ENCODE assay signal across 7 cellular contexts in the genomic region with DNA sequence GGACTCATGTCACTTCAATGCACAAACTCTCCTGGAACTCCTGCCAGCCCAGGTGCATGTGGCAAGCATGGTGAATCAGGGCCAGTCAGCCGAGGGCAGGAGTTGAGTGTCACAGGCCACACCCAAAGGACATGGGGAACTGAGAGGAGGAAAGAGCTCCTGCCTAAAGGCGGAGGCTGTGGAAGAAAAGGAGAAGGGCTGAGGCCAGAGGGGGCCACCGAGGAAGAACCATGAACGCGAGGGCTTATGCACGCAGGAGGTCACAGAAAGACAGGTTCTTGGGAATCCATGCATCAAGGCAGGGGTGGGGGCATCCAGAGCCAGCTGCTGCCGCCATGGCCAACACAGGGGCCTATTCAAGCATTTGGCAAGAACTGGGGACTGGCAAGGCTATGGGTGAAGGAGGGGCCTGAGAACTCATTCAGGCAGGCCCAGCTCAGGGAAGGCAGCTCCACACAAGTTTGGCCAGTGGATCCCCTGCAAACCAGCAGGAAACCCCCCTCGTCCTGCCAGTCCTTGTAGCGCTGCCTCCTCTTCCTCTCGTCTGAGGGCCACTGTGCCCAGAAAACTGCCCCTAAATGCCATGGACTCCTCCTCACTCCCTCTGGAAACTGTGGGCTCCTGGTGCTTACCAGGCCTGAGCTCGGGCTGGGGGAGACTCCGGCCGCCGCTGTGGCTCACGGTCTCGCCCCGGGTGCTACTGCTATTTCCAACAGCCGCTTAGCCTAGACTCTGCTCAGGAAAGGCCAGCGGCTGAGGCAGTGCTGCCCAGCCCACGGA. TPM values are rescaled to one million over a fixed set of nuclear protein-coding genes. Genes with fewer than 3 reads are reported as not detected.
DNase-seq lines count a peak whose midpoint lies in the region; ATAC-seq, FAIRE-seq and TF ChIP-seq lines count a peak whose summit lies in the region.

No MANE protein-coding gene starts in this region.

- peak overlapping the region; percentile 71; the same call in 1 of the 2 replicates for H2AFZ ChIP-seq in GM12878 (ENCODE audit: control insufficient read depth, low read depth, low read length)
- H2AFZ ChIP-seq in HepG2 (ENCODE audit: low read length) = no peak overlapping the region

- no peak for FAIRE-seq in GM12878 (lab: Jason Lieb, UNC)
- FAIRE-seq in HepG2 (lab: Jason Lieb, UNC) = no peak

- SMC1A ChIA-PET in GM12878 (lab: Charles Lee; ENCODE audit: uncharacterized antibody, unreplicated experiment) = interaction anchor here (0.6 to 2.5 kb wide), 9 partner anchors 13 to 277 kb away, joined by 3 to 14 read pairs (median 4); partner anchors contain the start of gene PPM1F

- H3K36me3 ChIP-seq in GM12878 (ENCODE audit: control insufficient read depth in 2 of 2, insufficient read depth in 2 of 2, low read length in 1 of 2) (no peaks in the 10 kb centered on the region; a peak in 1 of 4 replicates), HepG2 (replicated peaks in 1 of 2; ENCODE audit: control insufficient read depth in 1 of 2, insufficient read depth in 2 of 2, low read length in 2 of 2) (peaks cover 2 to 37% of the 10 kb centered on the region in 2 experiments; a peak in 4 of 5 replicates), suprapubic skin (peaks cover 18% of the 10 kb centered on the region)

- H3K79me2 ChIP-seq in GM12878 (ENCODE audit: control insufficient read depth, insufficient read depth, low read length) (no peaks in the 10 kb centered on the region), HepG2 (ENCODE audit: insufficient read depth, low read length) (no peaks in the 10 kb centered on the region)

- TF ChIP-seq POLR2A in GM12878 (IDR thresholded peaks at IDR 0.05; ENCODE audit: low read depth, low read length) (no peak), HepG2 (IDR thresholded peaks at IDR 0.05; ENCODE audit: insufficient read depth in 1 of 2, low read depth in 2 of 2, low read length in 2 of 2) (no peak), suprapubic skin (IDR thresholded peaks at IDR 0.05) (no peak)

- H3K4me3 ChIP-seq in GM12878 (no peak overlapping the region), HepG2 (replicated peaks in 1 of 3; ENCODE audit: insufficient read depth in 1 of 3, low read depth in 2 of 3, low read length in 3 of 3) (0 out of 6 replicates have a peak overlapping the region, but pooled peaks of 1 of the 3 experiments have one; percentile 78), suprapubic skin (peak overlapping the region; percentile 54)

- 85% methylated on average over 20 of the region's 20 CpGs for WGBS in GM12878 (ENCODE audit: insufficient coverage, insufficient replicate concordance, low lambda C conversion rate, missing lambda C conversion rate)
- 93% methylated on average over 18 of the region's 20 CpGs for WGBS in HepG2 (ENCODE audit: low lambda C conversion rate)
- 36% methylated on average over 11 of the region's 20 CpGs for WGBS in suprapubic skin

- CTCF ChIA-PET in GM12878 (lab: Yijun Ruan, JAX) = interaction anchor here (0.9 to 8.1 kb wide), 21 partner anchors 12 to 1023 kb away, joined by 3 to 82 read pairs (median 4); partner anchors contain the start of genes PPIL2 and PPM1F
- CTCF ChIA-PET in HepG2 (lab: Yijun Ruan, JAX; ENCODE audit: low intra/inter-chr PET ratio, low total read pairs) = interaction anchor here (1.6 to 2.0 kb wide), 2 partner anchors 16 to 224 kb away, joined by 15 to 25 read pairs; partner anchors contain the start of gene PPM1F

- no peaks in the 10 kb centered on the region for H3K27me3 ChIP-seq in GM12878 (replicated peaks in 1 of 2; ENCODE audit: control insufficient read depth in 2 of 2, insufficient read depth in 2 of 2, low read length in 1 of 2)
- H3K27me3 ChIP-seq in HepG2 (ENCODE audit: control insufficient read depth in 1 of 2, insufficient read depth in 2 of 2, low read length in 2 of 2) = no peaks in the 10 kb centered on the region
- no peaks in the 10 kb centered on the region for H3K27me3 ChIP-seq in suprapubic skin

- intact Hi-C loops in GM12878 (cut with micrococcal nuclease; ENCODE audit: unreplicated experiment) = loop anchor here (5.0 to 10.0 kb wide), 5 partner anchors 70 to 1020 kb away; partner anchors contain the start of gene MAPK1
- intact Hi-C loops in HepG2 (cut with micrococcal nuclease; ENCODE audit: unreplicated experiment) = loop anchor here (5.0 kb wide), 1 partner anchor 70 kb away; the partner anchor contains the start of gene MAPK1

- BruUV-seq in GM12878 (replicated peaks; lab: Mats Ljungman, UMichigan) = no TSS peak
- no TSS peak for BruUV-seq in HepG2 (replicated peaks; lab: Mats Ljungman, UMichigan)

- H3K4me2 ChIP-seq in GM12878 (ENCODE audit: control insufficient read depth, insufficient read depth) (peak overlapping the region; percentile 98), HepG2 (ENCODE audit: low read depth, low read length) (peak overlapping the region; percentile 96)

- H3K9me3 ChIP-seq in GM12878 (replicated peaks; ENCODE audit: control insufficient read depth, insufficient read depth, low read length) (no peaks in the 10 kb centered on the region), HepG2 (ENCODE audit: low read length) (no peaks in the 10 kb centered on the region), suprapubic skin (no peaks in the 10 kb centered on the region)

- H4K20me1 ChIP-seq in GM12878 (ENCODE audit: control insufficient read depth, insufficient read depth) = no peaks in the 10 kb centered on the region
- no peaks in the 10 kb centered on the region for H4K20me1 ChIP-seq in HepG2 (ENCODE audit: insufficient read depth, low read length)

- no peak for TF ChIP-seq CTCF in GM12878 (IDR thresholded peaks at IDR 0.05 in 2 of 3, conservative IDR thresholded peaks at IDR 0.05 in 1 of 3; ENCODE audit: control insufficient read depth in 2 of 3, extremely low read depth in 1 of 3, insufficient read depth in 1 of 3, low read depth in 3 of 3, low read length in 3 of 3)
- TF ChIP-seq CTCF in HepG2 (CRISPR knock-in tag; IDR thresholded peaks at IDR 0.05) = no peak
- no peak for TF ChIP-seq CTCF in suprapubic skin (IDR thresholded peaks at IDR 0.05)

- RAD21 ChIA-PET in GM12878 (lab: Charles Lee; ENCODE audit: unreplicated experiment) = interaction anchor here (1.0 to 2.5 kb wide), 7 partner anchors 13 to 1038 kb away, joined by 3 to 17 read pairs (median 4); partner anchors contain the start of gene PPM1F

- peaks cover 13% of the 10 kb centered on the region for H3K4me1 ChIP-seq in GM12878 (ENCODE audit: control insufficient read depth, insufficient read depth, low read length)
- peaks cover 18% of the 10 kb centered on the region for H3K4me1 ChIP-seq in HepG2 (ENCODE audit: insufficient read depth, low read length)
- H3K4me1 ChIP-seq in suprapubic skin = peaks cover 63% of the 10 kb centered on the region

- POLR2A ChIA-PET in GM12878 (lab: Charles Lee) (interaction anchor here (1.4 kb wide), 1 partner anchor 174 kb away, joined by 4 read pairs; no protein-coding TSS in a partner anchor), HepG2 (lab: Yijun Ruan, JAX) (interaction anchor here (1.8 kb wide), 1 partner anchor 16 kb away, joined by 16 read pairs; the partner anchor contains the start of gene PPM1F)

- H3K27ac ChIP-seq in GM12878 (ENCODE audit: control insufficient read depth, insufficient read depth) (no peak overlapping the region), HepG2 (ENCODE audit: extremely low read length, insufficient read depth, low read length) (no peak overlapping the region), suprapubic skin (peak overlapping the region; percentile 92)

- in situ Hi-C loops in GM12878 (cut with MboI) (loop anchor here (10.0 kb wide), 1 partner anchor 62 kb away; no protein-coding TSS in a partner anchor), HepG2 (cut with HindIII; ENCODE audit: extremely low pct_ligation_motif_present, low pct_unique_long_range_greater_than_20kb) (no loop called here)

- H3K9ac ChIP-seq in GM12878 (ENCODE audit: control insufficient read depth, insufficient read depth, low read length) (peak overlapping the region; percentile 58; the same call in 1 of the 2 replicates), HepG2 (ENCODE audit: insufficient read depth, low read depth, low read length) (peak overlapping the region; percentile 46)

- TF ChIP-seq RAD21 in GM12878 (IDR thresholded peaks at IDR 0.05; ENCODE audit: insufficient read depth, low read depth, low read length) (no peak), HepG2 (CRISPR knock-in tag; IDR thresholded peaks at IDR 0.05) (no peak)

- ATAC-seq in GM12878 (no peak), HepG2 (peak; percentile 13), GM19463 (IDR thresholded peaks at IDR 0.05; ENCODE audit: unreplicated experiment) (no peak)

- TF ChIP-seq EP300 in GM12878 (IDR thresholded peaks at IDR 0.05; ENCODE audit: borderline replicate concordance in 1 of 2, control insufficient read depth in 1 of 2, low read depth in 2 of 2, low read length in 2 of 2) (no peak), HepG2 (IDR thresholded peaks at IDR 0.05; ENCODE audit: low read depth in 2 of 2, low read length in 2 of 2) (no peak), HepG2 (CRISPR knock-in tag; IDR thresholded peaks at IDR 0.05; ENCODE audit: borderline replicate concordance) (no peak), suprapubic skin (IDR thresholded peaks at IDR 0.05) (no peak)

- peak; percentile 35 for DNase-seq in LHCN-M2 (ENCODE audit: low read depth)
- no peak for DNase-seq in GM12878 (ENCODE audit: low read depth, low spot score)
- DNase-seq in HepG2 (ENCODE audit: low spot score) = no peak
- peak in 1 of 2 donors; percentile 83 for DNase-seq in suprapubic skin (ENCODE audit: low spot score in 2 of 2)
- no peak for DNase-seq in DMS 273 treated with DMSO at 0.1 percent for 48 hours (lab: John Stamatoyannopoulos, UW)
- DNase-seq in NK-92 treated with Interleukin-12 subunit alpha and Interleukin-12 subunit beta, amount 100 ng/mL, for 24 hours (lab: John Stamatoyannopoulos, UW) = no peak

RNA-seq across cellular contexts. Expression of gene PPM1F, which starts 15.4 kb away (rescaled TPM):
- total RNA-seq in LHCN-M2 (2014; rRNA removed) (157 and 184 TPM in 2 replicates), GM12878 (2014; rRNA removed) (17.5 and 19.2 TPM in 2 replicates), GM12878 (2014; rRNA removed; fragmentation: Illumina TruSeq; extraction: Trizol) (7.5 and 8.5 TPM in 2 replicates), GM12878 (2021) (19.4 and 26.3 TPM in 2 replicates), HepG2 (2016; rRNA removed; fragmentation: Illumina TruSeq; extraction: Trizol) (19.6 and 20.4 TPM in 2 replicates), suprapubic skin (10 to 100 TPM; 21.9 to 40.7 (median 29.9) TPM)
- polyA plus RNA-seq in LHCN-M2 (2012) = 49.9 TPM
- total RNA-seq in GM12878 (2013; cell fraction: nucleolus; rRNA removed) = 25.4 and 26.9 TPM in 2 replicates
- 2.6 TPM for polyA plus RNA-seq in GM12878 (2011; ENCODE audit: low read depth)
- polyA plus RNA-seq in GM12878 (2011; rRNA removed) (5.4 and 7.8 TPM in 2 replicates), GM12878 (2014; fragmentation: Illumina TruSeq; extraction: Trizol) (2.9 and 5.6 TPM in 2 replicates), GM12878 (2014; fragmentation: Nextera tagmentation; extraction: Ambion mirVana) (1 to 10 TPM in 1 of 2 experiments, under 1 TPM in 1; 0.55 to 2.0 TPM), GM12878 (2014; rRNA removed) (17.0 and 18.5 TPM in 2 replicates), GM12878 (2016; fragmentation: Nextera tagmentation; extraction: Ambion mirVana) (10 to 100 TPM; 10.9 to 11.6 TPM), HepG2 (2011; rRNA removed) (11.0 and 14.4 TPM in 2 replicates)
- 8.3 and 10.5 TPM in 2 replicates for polyA plus RNA-seq in GM12878 (2011; cell fraction: cytosol; rRNA removed)
- 26.6 and 27.9 TPM in 2 replicates for polyA plus RNA-seq in GM12878 (2011; cell fraction: nucleus; rRNA removed)
- polyA plus RNA-seq in GM12878 (2012) = 6.0 and 6.4 TPM in 2 replicates
- polyA minus RNA-seq in GM12878 (2011; rRNA and poly(A)+ RNA removed) = 3.5 and 10.0 TPM in 2 replicates
- 2.6 and 5.2 TPM in 2 replicates for polyA minus RNA-seq in GM12878 (2011; cell fraction: cytosol; rRNA and poly(A)+ RNA removed)
- polyA minus RNA-seq in GM12878 (2011; cell fraction: nucleus; rRNA and poly(A)+ RNA removed) = 3.5 and 5.0 TPM in 2 replicates
- 1.8 TPM in 2 replicates for total RNA-seq in HepG2 (2016; cell fraction: cytosol; rRNA removed; fragmentation: Illumina TruSeq; extraction: Trizol; ENCODE audit: low read depth)
- 19.5 and 19.8 TPM in 2 replicates for total RNA-seq in HepG2 (2016; cell fraction: insoluble cytoplasmic fraction; rRNA removed; fragmentation: Illumina TruSeq; extraction: Trizol)
- 5.8 and 7.5 TPM in 2 replicates for total RNA-seq in HepG2 (2016; cell fraction: membrane; rRNA removed; fragmentation: Illumina TruSeq; extraction: Trizol)
- 13.2 and 13.5 TPM in 2 replicates for total RNA-seq in HepG2 (2016; cell fraction: nucleus; rRNA removed; fragmentation: Illumina TruSeq; extraction: Trizol)
- polyA plus RNA-seq in HepG2 (2011; cell fraction: cytosol; rRNA removed) = 8.9 and 10.5 TPM in 2 replicates
- polyA plus RNA-seq in HepG2 (2011; cell fraction: nucleus; rRNA removed) = 51.0 and 62.2 TPM in 2 replicates
- polyA plus RNA-seq in HepG2 (2012) = 7.7 and 10.0 TPM in 2 replicates
- 1.2 and 1.9 TPM in 2 replicates for polyA plus RNA-seq in HepG2 (2016; cell fraction: cytosol; fragmentation: Illumina TruSeq; extraction: Trizol; ENCODE audit: low read depth)
- 11.3 and 12.7 TPM in 2 replicates for polyA plus RNA-seq in HepG2 (2016; cell fraction: insoluble cytoplasmic fraction; fragmentation: Illumina TruSeq; extraction: Trizol; ENCODE audit: low read depth)
- polyA plus RNA-seq in HepG2 (2016; cell fraction: membrane; fragmentation: Illumina TruSeq; extraction: Trizol; ENCODE audit: low read depth) = 3.0 and 4.1 TPM in 2 replicates
- polyA plus RNA-seq in HepG2 (2016; cell fraction: nucleus; fragmentation: Illumina TruSeq; extraction: Trizol; ENCODE audit: insufficient read depth, low read depth) = 19.5 and 30.2 TPM in 2 replicates
- polyA minus RNA-seq in HepG2 (2011; rRNA and poly(A)+ RNA removed; ENCODE audit: low replicate concordance) = 9.9 and 30.7 TPM in 2 replicates
- polyA minus RNA-seq in HepG2 (2011; cell fraction: cytosol; rRNA and poly(A)+ RNA removed) = 9.1 and 9.8 TPM in 2 replicates
- polyA minus RNA-seq in HepG2 (2011; cell fraction: nucleus; rRNA and poly(A)+ RNA removed) = 7.8 and 8.6 TPM in 2 replicates

RNA-seq across cellular contexts. Expression of gene TOP3B, which starts 45.4 kb away (rescaled TPM):
- total RNA-seq in LHCN-M2 (2014; rRNA removed) (25.2 and 27.4 TPM in 2 replicates), GM12878 (2014; rRNA removed) (43.5 and 47.3 TPM in 2 replicates), GM12878 (2014; rRNA removed; fragmentation: Illumina TruSeq; extraction: Trizol) (19.9 and 22.1 TPM in 2 replicates), GM12878 (2021) (41.9 and 47.1 TPM in 2 replicates), HepG2 (2016; rRNA removed; fragmentation: Illumina TruSeq; extraction: Trizol) (18.2 and 28.5 TPM in 2 replicates), suprapubic skin (100 to 1,000 TPM in 1 of 4 donors, 10 to 100 TPM in 3; 28.2 to 113 (median 35.1) TPM)
- 10.6 TPM for polyA plus RNA-seq in LHCN-M2 (2012)
- 173 TPM in 2 replicates for total RNA-seq in GM12878 (2013; cell fraction: nucleolus; rRNA removed)
- 7.4 TPM for polyA plus RNA-seq in GM12878 (2011; ENCODE audit: low read depth)
- polyA plus RNA-seq in GM12878 (2011; rRNA removed) (7.4 and 12.4 TPM in 2 replicates), GM12878 (2014; fragmentation: Illumina TruSeq; extraction: Trizol) (12.8 and 29.6 TPM in 2 replicates), GM12878 (2014; fragmentation: Nextera tagmentation; extraction: Ambion mirVana) (1 to 10 TPM in 1 of 2 experiments, under 1 TPM in 1; 0.60 to 1.6 TPM), GM12878 (2014; rRNA removed) (40.9 and 47.9 TPM in 2 replicates), GM12878 (2016; fragmentation: Nextera tagmentation; extraction: Ambion mirVana) (10 to 100 TPM; 37.8 to 45.2 TPM), HepG2 (2011; rRNA removed) (29.7 and 36.2 TPM in 2 replicates)
- 15.5 and 17.6 TPM in 2 replicates for polyA plus RNA-seq in GM12878 (2011; cell fraction: cytosol; rRNA removed)
- 137 and 161 TPM in 2 replicates for polyA plus RNA-seq in GM12878 (2011; cell fraction: nucleus; rRNA removed)
- 16.8 and 19.0 TPM in 2 replicates for polyA plus RNA-seq in GM12878 (2012)
- polyA minus RNA-seq in GM12878 (2011; rRNA and poly(A)+ RNA removed) = 17.1 and 23.3 TPM in 2 replicates
- 6.9 and 8.7 TPM in 2 replicates for polyA minus RNA-seq in GM12878 (2011; cell fraction: cytosol; rRNA and poly(A)+ RNA removed)
- 31.7 and 48.4 TPM in 2 replicates for polyA minus RNA-seq in GM12878 (2011; cell fraction: nucleus; rRNA and poly(A)+ RNA removed)
- total RNA-seq in HepG2 (2016; cell fraction: cytosol; rRNA removed; fragmentation: Illumina TruSeq; extraction: Trizol; ENCODE audit: low read depth) = 15.2 and 19.6 TPM in 2 replicates
- total RNA-seq in HepG2 (2016; cell fraction: insoluble cytoplasmic fraction; rRNA removed; fragmentation: Illumina TruSeq; extraction: Trizol) = 16.3 and 26.7 TPM in 2 replicates
- 11.0 and 11.7 TPM in 2 replicates for total RNA-seq in HepG2 (2016; cell fraction: membrane; rRNA removed; fragmentation: Illumina TruSeq; extraction: Trizol)
- 44.1 and 55.2 TPM in 2 replicates for total RNA-seq in HepG2 (2016; cell fraction: nucleus; rRNA removed; fragmentation: Illumina TruSeq; extraction: Trizol)
- 8.8 and 12.0 TPM in 2 replicates for polyA plus RNA-seq in HepG2 (2011; cell fraction: cytosol; rRNA removed)
- 321 and 373 TPM in 2 replicates for polyA plus RNA-seq in HepG2 (2011; cell fraction: nucleus; rRNA removed)
- polyA plus RNA-seq in HepG2 (2012) = 22.3 and 45.3 TPM in 2 replicates
- 1.6 and 1.8 TPM in 2 replicates for polyA plus RNA-seq in HepG2 (2016; cell fraction: cytosol; fragmentation: Illumina TruSeq; extraction: Trizol; ENCODE audit: low read depth)
- polyA plus RNA-seq in HepG2 (2016; cell fraction: insoluble cytoplasmic fraction; fragmentation: Illumina TruSeq; extraction: Trizol; ENCODE audit: low read depth) = 13.9 and 14.0 TPM in 2 replicates
- 2.7 and 2.9 TPM in 2 replicates for polyA plus RNA-seq in HepG2 (2016; cell fraction: membrane; fragmentation: Illumina TruSeq; extraction: Trizol; ENCODE audit: low read depth)
- 115 and 122 TPM in 2 replicates for polyA plus RNA-seq in HepG2 (2016; cell fraction: nucleus; fragmentation: Illumina TruSeq; extraction: Trizol; ENCODE audit: insufficient read depth, low read depth)
- 29.4 and 31.9 TPM in 2 replicates for polyA minus RNA-seq in HepG2 (2011; rRNA and poly(A)+ RNA removed; ENCODE audit: low replicate concordance)
- 3.7 and 5.9 TPM in 2 replicates for polyA minus RNA-seq in HepG2 (2011; cell fraction: cytosol; rRNA and poly(A)+ RNA removed)
- 49.7 and 52.4 TPM in 2 replicates for polyA minus RNA-seq in HepG2 (2011; cell fraction: nucleus; rRNA and poly(A)+ RNA removed)
